22 cellular contexts compared by ENCODE assay signal in genomic region chr17:14762736-14763479, GRCh38.
DNase-seq lines count a peak whose midpoint lies in the region; ATAC-seq, FAIRE-seq and TF ChIP-seq lines count a peak whose summit lies in the region.
"Had no signal": no experiment of that assay in that cellular context is flagged by ENCODE, and none has a peak within 500 bp of the region (broad histone marks: within the 10 kb centered on the region; RNA-seq: fewer than 3 reads in every experiment).

No MANE protein-coding gene starts in this region.

- no peak overlapping the region for H2BK15ac ChIP-seq in mesenchymal stem cell (ENCODE audit: low read depth, poor library complexity, severe bottlenecking)

- H3K4me3 ChIP-seq in right atrium auricular region (no peak overlapping the region), heart left ventricle (no peak overlapping the region), mesenchymal stem cell (ENCODE audit: insufficient read depth in 1 of 2, low read depth in 1 of 2, low read length in 2 of 2) (no peak overlapping the region)

- H3K27me3 ChIP-seq in right atrium auricular region, result no peaks in the 10 kb centered on the region
- H3K27me3 ChIP-seq in heart left ventricle, result no peaks in the 10 kb centered on the region
- no peaks in the 10 kb centered on the region for H3K27me3 ChIP-seq in mesenchymal stem cell (ENCODE audit: control insufficient read depth in 1 of 2, insufficient read depth in 1 of 2, low read length in 2 of 2)
- H3K27me3 ChIP-seq: BE2C had no signal

- 61 to 71% (median 65%) methylated on average over 3 of the region's 3 CpGs for WGBS in heart left ventricle, 4 donors
- WGBS in mesenchymal stem cell, result 100% methylated on average over 2 of the region's 3 CpGs

- H3K4me1 Mint-ChIP-seq in stimulated activated naive B cell treated with anti-CD40 and anti-IgM and Interleukin-4, amounts not matched to agents 10 μg/mL and 1 μg/mL and 100 μg/mL, for 72 hours, result peaks cover 25 to 40% of the 10 kb centered on the region in 2 donors
- peaks cover 3% of the 10 kb centered on the region for H3K4me1 Mint-ChIP-seq in activated T-cell treated with anti-CD3 and anti-CD28 coated beads, Interleukin-2, amount 50 U/mL, for 4 hours (ENCODE audit: low read depth)

- ATAC-seq in heart left ventricle, result no peak
- ATAC-seq in stimulated activated naive B cell treated with anti-CD40 and anti-IgM and Interleukin-4, amounts not matched to agents 10 μg/mL and 1 μg/mL and 100 μg/mL, for 72 hours (replicated peaks), result peak; percentile 52 to 57
- ATAC-seq in activated T-cell treated with anti-CD3 and anti-CD28 coated beads, Interleukin-2, amount 50 U/mL, for 4 hours, result no peak
- ATAC-seq: CD8-positive, alpha-beta T cell had no signal

- no peak overlapping the region for H4K8ac ChIP-seq in mesenchymal stem cell (ENCODE audit: low read length)

- TF ChIP-seq POLR2A in heart left ventricle (IDR thresholded peaks at IDR 0.05), result no peak

- no peak overlapping the region for H2BK12ac ChIP-seq in mesenchymal stem cell (ENCODE audit: low read length in 2 of 2)

- H3K4me1 ChIP-seq in right atrium auricular region (no peaks in the 10 kb centered on the region), heart left ventricle (no peaks in the 10 kb centered on the region), mesenchymal stem cell (ENCODE audit: control insufficient read depth, insufficient read depth, low read depth, low read length) (peaks cover 8% of the 10 kb centered on the region)
- H3K4me1 ChIP-seq: BE2C had no signal

- no peaks in the 10 kb centered on the region for H3K9me3 ChIP-seq in right atrium auricular region
- no peaks in the 10 kb centered on the region for H3K9me3 ChIP-seq in heart left ventricle
- no peaks in the 10 kb centered on the region for H3K9me3 ChIP-seq in mesenchymal stem cell (ENCODE audit: control insufficient read depth, low read length)
- H3K9me3 ChIP-seq: BE2C had no signal

- no peaks in the 10 kb centered on the region for H3K36me3 ChIP-seq in right atrium auricular region
- H3K36me3 ChIP-seq in heart left ventricle, result no peaks in the 10 kb centered on the region
- H3K36me3 ChIP-seq in mesenchymal stem cell (ENCODE audit: control insufficient read depth in 1 of 2, insufficient read depth in 2 of 2, low read depth in 1 of 2, low read length in 2 of 2), result no peaks in the 10 kb centered on the region
- H3K36me3 ChIP-seq: BE2C had no signal

- H3K9ac ChIP-seq in mesenchymal stem cell (ENCODE audit: low read length), result no peak overlapping the region

- no peak for TF ChIP-seq CTCF in right atrium auricular region (IDR thresholded peaks at IDR 0.05)
- no peak for TF ChIP-seq CTCF in heart left ventricle (IDR thresholded peaks at IDR 0.05)

- H2AK5ac ChIP-seq in mesenchymal stem cell (ENCODE audit: low read length, severe bottlenecking), result no peak overlapping the region

- H3K27ac ChIP-seq in right atrium auricular region, result no peak overlapping the region
- no peak overlapping the region for H3K27ac ChIP-seq in heart left ventricle
- no peak overlapping the region for H3K27ac ChIP-seq in mesenchymal stem cell (ENCODE audit: low read length, poor library complexity, severe bottlenecking)

- no peak overlapping the region for H2AFZ ChIP-seq in mesenchymal stem cell (ENCODE audit: low read depth, low read length)

- no peaks in the 10 kb centered on the region for H3K79me1 ChIP-seq in mesenchymal stem cell (replicated peaks; ENCODE audit: low read length, poor library complexity, severe bottlenecking)

- H3K4ac ChIP-seq in mesenchymal stem cell (ENCODE audit: low read depth in 1 of 2, low read length in 2 of 2), result no peak overlapping the region

- H2BK120ac ChIP-seq in mesenchymal stem cell (ENCODE audit: low read depth, low read length), result no peak overlapping the region

- peaks cover 2 to 3% of the 10 kb centered on the region in 2 donors for H3K36me3 Mint-ChIP-seq in stimulated activated naive B cell treated with anti-CD40 and anti-IgM and Interleukin-4, amounts not matched to agents 10 μg/mL and 1 μg/mL and 100 μg/mL, for 72 hours
- no peaks in the 10 kb centered on the region for H3K36me3 Mint-ChIP-seq in activated T-cell treated with anti-CD3 and anti-CD28 coated beads, Interleukin-2, amount 50 U/mL, for 4 hours (ENCODE audit: insufficient read depth)
- H3K36me3 Mint-ChIP-seq: CD14-positive monocyte; CD8-positive, alpha-beta T cell had no signal

- H3K4me2 ChIP-seq in mesenchymal stem cell (ENCODE audit: low read length, poor library complexity, severe bottlenecking), result no peak overlapping the region

- peaks cover 12 to 23% of the 10 kb centered on the region in 2 donors for H3K27me3 Mint-ChIP-seq in stimulated activated naive B cell treated with anti-CD40 and anti-IgM and Interleukin-4, amounts not matched to agents 10 μg/mL and 1 μg/mL and 100 μg/mL, for 72 hours
- H3K27me3 Mint-ChIP-seq in activated T-cell treated with anti-CD3 and anti-CD28 coated beads, Interleukin-2, amount 50 U/mL, for 4 hours (ENCODE audit: low read depth), result peaks cover 2% of the 10 kb centered on the region

- H3K18ac ChIP-seq in mesenchymal stem cell (ENCODE audit: low read depth in 1 of 2, low read length in 2 of 2), result no peak overlapping the region

- H3K14ac ChIP-seq in mesenchymal stem cell (ENCODE audit: low read length in 2 of 2), result no peak overlapping the region

- no peak overlapping the region for H4K91ac ChIP-seq in mesenchymal stem cell (ENCODE audit: low read length)

- no peak overlapping the region for H2BK5ac ChIP-seq in mesenchymal stem cell (ENCODE audit: low read depth, low read length, poor library complexity, severe bottlenecking)

- peak; percentile 26 for FAIRE-seq in HTR-8/SVneo (lab: Jason Lieb, UNC)
- FAIRE-seq: D721Med, G401.6, GM12891, GM19239, H1 had no signal

- intact Hi-C loops in heart left ventricle (cut with DNase I), result loop anchor here in 1 of 10 donors (10.0 kb wide), 1 partner anchor 58 kb away; no protein-coding TSS in a partner anchor

- peak; percentile 50 for DNase-seq in right atrium auricular region (ENCODE audit: low spot score)
- DNase-seq in heart left ventricle, result no peak
- no peak for DNase-seq in HTR-8/SVneo (ENCODE audit: insufficient read length, low spot score)
- DNase-seq in mesenchymal stem cell, result peak; percentile 19
- DNase-seq in stimulated activated naive B cell treated with anti-CD40 and anti-IgM and Interleukin-4, amounts not matched to agents 10 μg/mL and 1 μg/mL and 100 μg/mL, for 72 hours, result no peak
- DNase-seq in AML-193 (lab: John Stamatoyannopoulos, UW), result no peak
- no peak for DNase-seq in activated T-cell treated with anti-CD3 and anti-CD28 coated beads, Interleukin-2, amount 50 U/mL, for 4 hours
- DNase-seq in C1 segment of cervical spinal cord (lab: John Stamatoyannopoulos, UW), result no peak
- DNase-seq: BE2C, COR-L47, DMS153, DMS79 treated with DMSO at 0.1 percent for 48 hours, EL, HCEC 1CT, HFFc6 had no signal

- peak overlapping the region; percentile 62 for H3K27ac Mint-ChIP-seq in stimulated activated naive B cell treated with anti-CD40 and anti-IgM and Interleukin-4, amounts not matched to agents 10 μg/mL and 1 μg/mL and 100 μg/mL, for 72 hours
- H3K27ac Mint-ChIP-seq: CD14-positive monocyte; CD8-positive, alpha-beta T cell; HFFc6 had no signal

- peak overlapping the region in 1 of 2 donors; percentile 10 for H3K4me3 Mint-ChIP-seq in stimulated activated naive B cell treated with anti-CD40 and anti-IgM and Interleukin-4, amounts not matched to agents 10 μg/mL and 1 μg/mL and 100 μg/mL, for 72 hours
- H3K4me3 Mint-ChIP-seq in activated T-cell treated with anti-CD3 and anti-CD28 coated beads, Interleukin-2, amount 50 U/mL, for 4 hours, result no peak overlapping the region
- H3K4me3 Mint-ChIP-seq: CD14-positive monocyte; CD8-positive, alpha-beta T cell; HFFc6 had no signal

- H3K23ac ChIP-seq in mesenchymal stem cell (ENCODE audit: low read length in 2 of 2), result no peak overlapping the region

- H3K9me3 Mint-ChIP-seq in stimulated activated naive B cell treated with anti-CD40 and anti-IgM and Interleukin-4, amounts not matched to agents 10 μg/mL and 1 μg/mL and 100 μg/mL, for 72 hours, result peaks cover 0 to 3% of the 10 kb centered on the region in 2 donors
- H3K9me3 Mint-ChIP-seq in activated T-cell treated with anti-CD3 and anti-CD28 coated beads, Interleukin-2, amount 50 U/mL, for 4 hours, result no peaks in the 10 kb centered on the region
- H3K9me3 Mint-ChIP-seq: HFFc6 had no signal

Comparison
In these comparisons a context has a peak if more than half of its experiments do, and no peak if none do; other contexts are left out.
1. DNase-seq: peak in right atrium auricular region (single experiment) and mesenchymal stem cell (single experiment); none in heart left ventricle (0 of 5), HTR-8/SVneo (single experiment), stimulated activated naive B cell treated with anti-CD40 and anti-IgM and Interleukin-4, amounts not matched to agents 10 μg/mL and 1 μg/mL and 100 μg/mL, for 72 hours (single experiment), AML-193 (0 of 2), activated T-cell treated with anti-CD3 and anti-CD28 coated beads, Interleukin-2, amount 50 U/mL, for 4 hours (single experiment) and C1 segment of cervical spinal cord (0 of 14).
2. ATAC-seq: peak in stimulated activated naive B cell treated with anti-CD40 and anti-IgM and Interleukin-4, amounts not matched to agents 10 μg/mL and 1 μg/mL and 100 μg/mL, for 72 hours (2 of 2); none in heart left ventricle (0 of 4) and activated T-cell treated with anti-CD3 and anti-CD28 coated beads, Interleukin-2, amount 50 U/mL, for 4 hours (0 of 2).